In genomic region chr2:138059967-138060635, GRCh38 we compare ENCODE assay signal across 9 cellular contexts.
A peak's percentile ranks its signal among the peaks of the same experiment; 100 is the strongest.
DNase-seq lines count a peak whose midpoint lies in the region; ATAC-seq lines count a peak whose summit lies in the region.
"Had no signal": no experiment of that assay in that cellular context is flagged by ENCODE, and none has a peak within 500 bp of the region (broad histone marks: within the 10 kb centered on the region; RNA-seq: fewer than 3 reads in every experiment).

No MANE protein-coding gene starts in this region.

- no peak for ATAC-seq in GM21381 (IDR thresholded peaks at IDR 0.05; ENCODE audit: unreplicated experiment)
- ATAC-seq in HG03196 (IDR thresholded peaks at IDR 0.05; ENCODE audit: unreplicated experiment) = no peak

- peak; percentile 70 for DNase-seq in DMS153 (lab: John Stamatoyannopoulos, UW)
- peak; percentile 87 for DNase-seq in NCI-H146 (lab: John Stamatoyannopoulos, UW)
- DNase-seq in astrocyte of the hippocampus (ENCODE audit: low read depth, low spot score) = peak; percentile 57
- DNase-seq in lung microvascular endothelial cell (ENCODE audit: low read depth in 2 of 2) = peak; percentile 77 to 80
- no peak for DNase-seq in HuH-7.5 (ENCODE audit: low spot score)
- DNase-seq in stimulated activated naive CD4-positive, alpha-beta T cell treated with Interleukin-2 at 50 U/mL for 16 hours (lab: John Stamatoyannopoulos, UW) = no peak
- DNase-seq: effector CD8-positive, alpha-beta T cell had no signal

Comparison
In these comparisons a context has a peak if more than half of its experiments do, and no peak if none do; other contexts are left out.
1. DNase-seq: peak in DMS153 (single experiment), NCI-H146 (single experiment), astrocyte of the hippocampus (single experiment) and lung microvascular endothelial cell (2 of 2); none in HuH-7.5 (single experiment) and stimulated activated naive CD4-positive, alpha-beta T cell treated with Interleukin-2 at 50 U/mL for 16 hours (single experiment).